Comparison of ENCODE assay signal across 14 cellular contexts in genomic region chr18:12374398-12374797, GRCh38. TPM values are rescaled to one million over a fixed set of nuclear protein-coding genes. Genes with fewer than 3 reads are reported as not detected.
DNase-seq lines count a peak whose midpoint lies in the region; ATAC-seq, FAIRE-seq and TF ChIP-seq lines count a peak whose summit lies in the region.
"Had no signal": no experiment of that assay in that cellular context is flagged by ENCODE, and none has a peak within 500 bp of the region (broad histone marks: within the 10 kb centered on the region; RNA-seq: fewer than 3 reads in every experiment).

No MANE protein-coding gene starts in this region.

- peaks cover 18% of the 10 kb centered on the region for H3K36me3 Mint-ChIP-seq in activated CD8-positive, alpha-beta memory T cell treated with anti-CD3 and anti-CD28 coated beads, Interleukin-2, amount 10 ng/mL, durations not matched to agents 7 days and 5 days
- peaks cover 15% of the 10 kb centered on the region for H3K36me3 Mint-ChIP-seq in neural progenitor cell

- CTCF ChIA-PET in activated CD8-positive, alpha-beta memory T cell treated with anti-CD3 and anti-CD28 coated beads, Interleukin-2, amount 10 ng/mL, durations not matched to agents 7 days and 5 days (lab: Charles Lee): no interaction called here
- CTCF ChIA-PET in IMR-90 (lab: Yijun Ruan, JAX) (no interaction called here), GM12878 (lab: Yijun Ruan, JAX) (interaction anchor here (3.5 kb wide), 1 partner anchor 46 kb away, joined by 15 read pairs; no protein-coding TSS in a partner anchor)

- H2AFZ ChIP-seq in IMR-90 (replicated peaks; ENCODE audit: low read length, poor library complexity) (no peak overlapping the region), GM12878 (ENCODE audit: control insufficient read depth, low read depth, low read length) (no peak overlapping the region), neural progenitor cell (replicated peaks) (no peak overlapping the region)

- POLR2A ChIA-PET in IMR-90 (lab: Charles Lee; ENCODE audit: unreplicated experiment): no interaction called here
- POLR2A ChIA-PET in GM12878 (lab: Charles Lee): no interaction called here

- H3K4me3 Mint-ChIP-seq in activated CD8-positive, alpha-beta memory T cell treated with anti-CD3 and anti-CD28 coated beads, Interleukin-2, amount 10 ng/mL, durations not matched to agents 7 days and 5 days: peak overlapping the region; percentile 88
- H3K4me3 Mint-ChIP-seq in neural progenitor cell: peak overlapping the region; percentile 72

- H4K20me1 ChIP-seq in IMR-90 (ENCODE audit: insufficient read depth, low read length) (peaks cover 46% of the 10 kb centered on the region), GM12878 (ENCODE audit: control insufficient read depth, insufficient read depth) (no peaks in the 10 kb centered on the region; the same call in none of the 2 replicates), neural progenitor cell (ENCODE audit: low read depth) (peaks cover 45% of the 10 kb centered on the region)

- H4K8ac ChIP-seq in IMR-90 (ENCODE audit: low read depth in 2 of 2, low read length in 2 of 2): no peak overlapping the region

- TF ChIP-seq EP300 in GM12878 (IDR thresholded peaks at IDR 0.05; ENCODE audit: borderline replicate concordance in 1 of 2, control insufficient read depth in 1 of 2, low read depth in 2 of 2, low read length in 2 of 2): no peak

- no peaks in the 10 kb centered on the region for H3K9me3 ChIP-seq in IMR-90 (ENCODE audit: control insufficient read depth, insufficient read depth, low read length)
- no peaks in the 10 kb centered on the region for H3K9me3 ChIP-seq in GM12878 (replicated peaks; ENCODE audit: control insufficient read depth, insufficient read depth, low read length)
- H3K9me3 ChIP-seq in neural progenitor cell (ENCODE audit: low read depth): no peaks in the 10 kb centered on the region
- H3K9me3 ChIP-seq: vagina had no signal

- TF ChIP-seq RAD21 in IMR-90 (IDR thresholded peaks at IDR 0.05; ENCODE audit: low read length) (no peak), GM12878 (IDR thresholded peaks at IDR 0.05; ENCODE audit: insufficient read depth, low read depth, low read length) (no peak)

- no peak overlapping the region for H3K4ac ChIP-seq in IMR-90 (ENCODE audit: low read depth, low read length)

- no peak for ATAC-seq in activated CD8-positive, alpha-beta memory T cell treated with anti-CD3 and anti-CD28 coated beads, Interleukin-2, amount 10 ng/mL, durations not matched to agents 7 days and 5 days
- ATAC-seq in IMR-90 (ENCODE audit: low read depth): no peak
- no peak for ATAC-seq in GM12878
- ATAC-seq in SK-N-SH treated with all-trans-retinoic acid at 6 μM for 48 hours: no peak

- RAD21 ChIA-PET in GM12878 (lab: Charles Lee; ENCODE audit: unreplicated experiment): no interaction called here

- H3K9ac ChIP-seq in IMR-90 (ENCODE audit: low read depth, low read length): no peak overlapping the region
- no peak overlapping the region for H3K9ac ChIP-seq in GM12878 (ENCODE audit: control insufficient read depth, insufficient read depth, low read length)
- H3K9ac ChIP-seq in neural progenitor cell: no peak overlapping the region

- no peaks in the 10 kb centered on the region for H3K9me3 Mint-ChIP-seq in activated CD8-positive, alpha-beta memory T cell treated with anti-CD3 and anti-CD28 coated beads, Interleukin-2, amount 10 ng/mL, durations not matched to agents 7 days and 5 days (ENCODE audit: low read depth)
- H3K9me3 Mint-ChIP-seq in neural progenitor cell: no peaks in the 10 kb centered on the region

- H3K27ac ChIP-seq in IMR-90 (ENCODE audit: insufficient read depth, low read length) (no peak overlapping the region), GM12878 (ENCODE audit: control insufficient read depth, insufficient read depth) (no peak overlapping the region), neural progenitor cell (no peak overlapping the region)
- H3K27ac ChIP-seq: vagina had no signal

- SMC1A ChIA-PET in GM12878 (lab: Charles Lee; ENCODE audit: uncharacterized antibody, unreplicated experiment): interaction anchor here (0.6 to 1.3 kb wide), 2 partner anchors 43 to 57 kb away, joined by 3 to 4 read pairs; no protein-coding TSS in a partner anchor

- H3K4me2 ChIP-seq in IMR-90 (ENCODE audit: low read depth, low read length) (no peak overlapping the region), GM12878 (ENCODE audit: control insufficient read depth, insufficient read depth) (peak overlapping the region; percentile 80), neural progenitor cell (no peak overlapping the region)
- H3K4me2 ChIP-seq: smooth muscle cell had no signal

- no CpG with 5 or more reads among the region's 5 CpGs for WGBS in IMR-90 (ENCODE audit: extremely low coverage in 2 of 2, insufficient read length in 1 of 2), 2 experiments
- 44% methylated on average over 5 of the region's 5 CpGs for WGBS in GM12878 (ENCODE audit: insufficient coverage, insufficient replicate concordance, low lambda C conversion rate, missing lambda C conversion rate)

- no peak overlapping the region for H3K18ac ChIP-seq in IMR-90 (ENCODE audit: low read depth, low read length)

- H3K4me1 Mint-ChIP-seq in activated CD8-positive, alpha-beta memory T cell treated with anti-CD3 and anti-CD28 coated beads, Interleukin-2, amount 10 ng/mL, durations not matched to agents 7 days and 5 days: peaks cover 53% of the 10 kb centered on the region
- H3K4me1 Mint-ChIP-seq in neural progenitor cell: peaks cover 22% of the 10 kb centered on the region

- peak overlapping the region; percentile 48; the same call in 1 of the 2 replicates for H3K23ac ChIP-seq in IMR-90 (ENCODE audit: low read depth, low read length)

- H3K79me2 ChIP-seq in GM12878 (ENCODE audit: control insufficient read depth, insufficient read depth, low read length): peaks cover 54% of the 10 kb centered on the region
- H3K79me2 ChIP-seq in neural progenitor cell (ENCODE audit: low read depth): peaks cover 67% of the 10 kb centered on the region

- FAIRE-seq in GM12878 (lab: Jason Lieb, UNC): no peak
- FAIRE-seq: colon, H54 had no signal

- peaks cover 18 to 61% of the 10 kb centered on the region in 2 experiments; a peak in 3 of 4 replicates for H3K79me1 ChIP-seq in IMR-90 (ENCODE audit: low read depth in 1 of 2, low read length in 2 of 2)

- H3K9me1 ChIP-seq in IMR-90 (ENCODE audit: insufficient read depth, low read length): peaks cover 14% of the 10 kb centered on the region

- no peak overlapping the region for H2BK120ac ChIP-seq in IMR-90 (ENCODE audit: low read depth, low read length)

- DNase-seq in activated CD8-positive, alpha-beta memory T cell treated with anti-CD3 and anti-CD28 coated beads, Interleukin-2, amount 10 ng/mL, durations not matched to agents 7 days and 5 days: no peak
- DNase-seq in activated CD8-positive, alpha-beta memory T cell treated with anti-CD3 and anti-CD28 coated beads, Interleukin-2, amount 50 U/mL, for 4 hours: no peak
- DNase-seq in IMR-90: no peak
- DNase-seq in GM12878 (ENCODE audit: low read depth, low spot score): no peak
- DNase-seq in neural progenitor cell (ENCODE audit: low spot score): no peak
- DNase-seq in NCI-H128 (lab: John Stamatoyannopoulos, UW; ENCODE audit: unreplicated experiment): no peak
- DNase-seq in HuH-7 (ENCODE audit: low spot score): no peak
- DNase-seq: NCI-H1694, SHP77 had no signal

- H2AK9ac ChIP-seq in IMR-90 (replicated peaks; ENCODE audit: low read depth, low read length, poor library complexity): peak overlapping the region; percentile 69

- H2BK20ac ChIP-seq in IMR-90 (ENCODE audit: low read depth, low read length): no peak overlapping the region

- H3K27me3 ChIP-seq in IMR-90 (ENCODE audit: control insufficient read depth, insufficient read depth, low read length) (no peaks in the 10 kb centered on the region), GM12878 (replicated peaks in 1 of 2; ENCODE audit: control insufficient read depth in 2 of 2, insufficient read depth in 2 of 2, low read length in 1 of 2) (no peaks in the 10 kb centered on the region), neural progenitor cell (no peaks in the 10 kb centered on the region)
- H3K27me3 ChIP-seq: vagina had no signal

- dilution Hi-C loops in IMR-90 (cut with HindIII; ENCODE audit: low sequenced_read_pairs, unreplicated experiment): no loop called here

- H3K56ac ChIP-seq in IMR-90 (ENCODE audit: extremely low read depth, insufficient read depth, low read length): no peak overlapping the region

- TF ChIP-seq POLR2A in IMR-90 (IDR thresholded peaks at IDR 0.05; ENCODE audit: low read depth, low read length) (no peak), GM12878 (IDR thresholded peaks at IDR 0.05; ENCODE audit: low read depth, low read length) (no peak)

- no peak overlapping the region for H2AK5ac ChIP-seq in IMR-90 (ENCODE audit: low read depth, low read length)

- H4K91ac ChIP-seq in IMR-90 (ENCODE audit: insufficient read depth, low read depth, low read length): no peak overlapping the region

- H3K4me3 ChIP-seq in IMR-90 (ENCODE audit: insufficient read depth, low read depth, low read length) (no peak overlapping the region), GM12878 (peak overlapping the region; percentile 99), neural progenitor cell (no peak overlapping the region)
- H3K4me3 ChIP-seq: smooth muscle cell, vagina had no signal

- TF ChIP-seq CTCF in IMR-90 (conservative IDR thresholded peaks at IDR 0.05; ENCODE audit: low read depth, low read length) (no peak), GM12878 (IDR thresholded peaks at IDR 0.05 in 2 of 3, conservative IDR thresholded peaks at IDR 0.05 in 1 of 3; ENCODE audit: control insufficient read depth in 2 of 3, extremely low read depth in 1 of 3, insufficient read depth in 1 of 3, low read depth in 3 of 3, low read length in 3 of 3) (no peak), neural progenitor cell (IDR thresholded peaks at IDR 0.05) (no peak)

- BruUV-seq in IMR-90 (replicated peaks; lab: Mats Ljungman, UMichigan): no TSS peak
- TSS peak; percentile 42 for BruUV-seq in GM12878 (replicated peaks; lab: Mats Ljungman, UMichigan)

- H3K27ac Mint-ChIP-seq in activated CD8-positive, alpha-beta memory T cell treated with anti-CD3 and anti-CD28 coated beads, Interleukin-2, amount 10 ng/mL, durations not matched to agents 7 days and 5 days: peak overlapping the region; percentile 14
- H3K27ac Mint-ChIP-seq in neural progenitor cell: no peak overlapping the region

- no peak overlapping the region for H4K5ac ChIP-seq in IMR-90 (ENCODE audit: low read depth, low read length)

- intact Hi-C loops in IMR-90 (cut with micrococcal nuclease): no loop called here
- intact Hi-C loops in GM12878 (cut with micrococcal nuclease; ENCODE audit: unreplicated experiment): loop anchor here (10.0 kb wide), 1 partner anchor 510 kb away; the partner anchor contains the start of gene PTPN2

- no peak overlapping the region for H2BK15ac ChIP-seq in IMR-90 (ENCODE audit: low read depth, low read length)

- H3K4me1 ChIP-seq in IMR-90 (ENCODE audit: control insufficient read depth, insufficient read depth, low read length) (peaks cover 2% of the 10 kb centered on the region), GM12878 (ENCODE audit: control insufficient read depth, insufficient read depth, low read length) (peaks cover 3% of the 10 kb centered on the region; the same call in 1 of the 2 replicates), neural progenitor cell (peaks cover 6% of the 10 kb centered on the region)

- no peak overlapping the region for H2BK5ac ChIP-seq in IMR-90 (ENCODE audit: low read depth, low read length, poor library complexity, severe bottlenecking)

- H3K36me3 ChIP-seq in IMR-90 (ENCODE audit: control insufficient read depth, insufficient read depth, low read length) (no peaks in the 10 kb centered on the region), GM12878 (ENCODE audit: control insufficient read depth in 2 of 2, insufficient read depth in 2 of 2, low read length in 1 of 2) (peaks cover 0 to 8% of the 10 kb centered on the region in 2 experiments; a peak in 2 of 4 replicates), neural progenitor cell (no peaks in the 10 kb centered on the region)

- in situ Hi-C loops in IMR-90 (cut with MboI; ENCODE audit: low sequenced_read_pairs): loop anchor here (10.0 kb wide), 2 partner anchors 60 to 570 kb away; partner anchors contain the start of gene SEH1L
- in situ Hi-C loops in GM12878 (cut with MboI): no loop called here

- no peak overlapping the region for H3K14ac ChIP-seq in IMR-90 (replicated peaks; ENCODE audit: low read depth, low read length)

- no peaks in the 10 kb centered on the region for H3K27me3 Mint-ChIP-seq in activated CD8-positive, alpha-beta memory T cell treated with anti-CD3 and anti-CD28 coated beads, Interleukin-2, amount 10 ng/mL, durations not matched to agents 7 days and 5 days
- peaks cover 6% of the 10 kb centered on the region for H3K27me3 Mint-ChIP-seq in neural progenitor cell (ENCODE audit: insufficient read depth, low read depth)

- H3F3A ChIP-seq in neural progenitor cell (ENCODE audit: low read depth): peaks cover 25% of the 10 kb centered on the region

RNA-seq across cellular contexts. Expression of gene AFG3L2, which starts 2.6 kb away (rescaled TPM):
- 10 to 100 TPM; 39.6 to 50.9 TPM for total RNA-seq in activated CD8-positive, alpha-beta memory T cell treated with anti-CD3 and anti-CD28 coated beads, Interleukin-2, amount 10 ng/mL, durations not matched to agents 7 days and 5 days
- 37.6 and 65.5 TPM in 2 replicates for total RNA-seq in IMR-90 (2012; rRNA removed)
- 24.8 and 26.9 TPM in 2 replicates for polyA plus RNA-seq in IMR-90 (2012; rRNA removed)
- 8.9 and 15.8 TPM in 2 replicates for polyA plus RNA-seq in IMR-90 (2012; cell fraction: cytosol; rRNA removed)
- polyA plus RNA-seq in IMR-90 (2012; cell fraction: nucleus; rRNA removed; ENCODE audit: low replicate concordance): 8.0 and 24.0 TPM in 2 replicates
- 76.0 and 83.0 TPM in 2 replicates for total RNA-seq in GM12878 (2013; cell fraction: nucleolus; rRNA removed)
- 57.9 and 62.9 TPM in 2 replicates for total RNA-seq in GM12878 (2014; rRNA removed)
- 67.7 and 71.0 TPM in 2 replicates for total RNA-seq in GM12878 (2014; rRNA removed; fragmentation: Illumina TruSeq; extraction: Trizol)
- 63.8 and 68.0 TPM in 2 replicates for total RNA-seq in GM12878 (2021)
- polyA plus RNA-seq in GM12878 (2011; ENCODE audit: low read depth): 27.0 TPM
- polyA plus RNA-seq in GM12878 (2011; rRNA removed): 49.6 and 62.2 TPM in 2 replicates
- 32.0 and 33.2 TPM in 2 replicates for polyA plus RNA-seq in GM12878 (2011; cell fraction: cytosol; rRNA removed)
- 46.8 and 48.9 TPM in 2 replicates for polyA plus RNA-seq in GM12878 (2011; cell fraction: nucleus; rRNA removed)
- 35.5 and 37.8 TPM in 2 replicates for polyA plus RNA-seq in GM12878 (2012)
- 57.6 and 70.8 TPM in 2 replicates for polyA plus RNA-seq in GM12878 (2014; fragmentation: Illumina TruSeq; extraction: Trizol)
- polyA plus RNA-seq in GM12878 (2014; fragmentation: Nextera tagmentation; extraction: Ambion mirVana): 10 to 100 TPM; 21.0 to 21.6 TPM
- polyA plus RNA-seq in GM12878 (2014; rRNA removed): 50.4 and 56.1 TPM in 2 replicates
- polyA plus RNA-seq in GM12878 (2016; fragmentation: Nextera tagmentation; extraction: Ambion mirVana): 10 to 100 TPM; 66.6 to 72.7 TPM
- 41.6 and 42.9 TPM in 2 replicates for polyA minus RNA-seq in GM12878 (2011; rRNA and poly(A)+ RNA removed)
- polyA minus RNA-seq in GM12878 (2011; cell fraction: cytosol; rRNA and poly(A)+ RNA removed): 17.1 and 23.5 TPM in 2 replicates
- polyA minus RNA-seq in GM12878 (2011; cell fraction: nucleus; rRNA and poly(A)+ RNA removed): 16.3 and 27.9 TPM in 2 replicates
- total RNA-seq in neural progenitor cell (ENCODE audit: low replicate concordance): 38.9 and 51.7 TPM in 2 replicates

RNA-seq across cellular contexts. Expression of gene PRELID3A, which starts 33.3 kb away (rescaled TPM):
- total RNA-seq in activated CD8-positive, alpha-beta memory T cell treated with anti-CD3 and anti-CD28 coated beads, Interleukin-2, amount 10 ng/mL, durations not matched to agents 7 days and 5 days: 1 to 10 TPM; 5.8 to 9.7 TPM
- total RNA-seq in IMR-90 (2012; rRNA removed) (1.8 and 2.2 TPM in 2 replicates), GM12878 (2014; rRNA removed) (6.0 and 11.0 TPM in 2 replicates), GM12878 (2014; rRNA removed; fragmentation: Illumina TruSeq; extraction: Trizol) (6.9 and 7.3 TPM in 2 replicates), GM12878 (2021) (10.0 and 13.1 TPM in 2 replicates), neural progenitor cell (ENCODE audit: low replicate concordance) (12.0 and 14.2 TPM in 2 replicates)
- polyA plus RNA-seq in IMR-90 (2012; rRNA removed) (10.1 and 11.1 TPM in 2 replicates), GM12878 (2011; rRNA removed) (6.1 and 7.6 TPM in 2 replicates), GM12878 (2014; fragmentation: Illumina TruSeq; extraction: Trizol) (4.7 and 7.3 TPM in 2 replicates), GM12878 (2014; fragmentation: Nextera tagmentation; extraction: Ambion mirVana) (1 to 10 TPM in 1 of 2 experiments, under 1 TPM in 1; 0.43 to 1.2 TPM), GM12878 (2014; rRNA removed) (14.3 and 19.4 TPM in 2 replicates), GM12878 (2016; fragmentation: Nextera tagmentation; extraction: Ambion mirVana) (1 to 10 TPM; 7.3 to 9.1 TPM)
- polyA plus RNA-seq in IMR-90 (2012; cell fraction: cytosol; rRNA removed): 3.7 and 4.4 TPM in 2 replicates
- 42.2 and 105 TPM in 2 replicates for polyA plus RNA-seq in IMR-90 (2012; cell fraction: nucleus; rRNA removed; ENCODE audit: low replicate concordance)
- total RNA-seq in GM12878 (2013; cell fraction: nucleolus; rRNA removed): 35.5 and 38.9 TPM in 2 replicates
- 2.8 TPM for polyA plus RNA-seq in GM12878 (2011; ENCODE audit: low read depth)
- 5.7 and 7.4 TPM in 2 replicates for polyA plus RNA-seq in GM12878 (2011; cell fraction: cytosol; rRNA removed)
- polyA plus RNA-seq in GM12878 (2011; cell fraction: nucleus; rRNA removed): 35.5 and 36.8 TPM in 2 replicates
- polyA plus RNA-seq in GM12878 (2012): 5.6 and 6.6 TPM in 2 replicates
- polyA minus RNA-seq in GM12878 (2011; rRNA and poly(A)+ RNA removed): 1.8 and 3.0 TPM in 2 replicates
- 2.9 TPM in 1 of 2 replicates, not detected in the other for polyA minus RNA-seq in GM12878 (2011; cell fraction: cytosol; rRNA and poly(A)+ RNA removed)
- 2.9 and 8.0 TPM in 2 replicates for polyA minus RNA-seq in GM12878 (2011; cell fraction: nucleus; rRNA and poly(A)+ RNA removed)
